ENCODE assay signal across 8 cellular contexts in genomic region chr10:92756233-92757065, GRCh38.
DNase-seq lines count a peak whose midpoint lies in the region; ATAC-seq and TF ChIP-seq lines count a peak whose summit lies in the region.

No MANE protein-coding gene starts in this region.

- H3K36me3 ChIP-seq in IMR-90 (ENCODE audit: control insufficient read depth, insufficient read depth, low read length) (no peaks in the 10 kb centered on the region), neutrophil (no peaks in the 10 kb centered on the region), SK-N-SH (replicated peaks in 1 of 2; ENCODE audit: control insufficient read depth in 1 of 2, insufficient read depth in 2 of 2, low read length in 1 of 2) (no peaks in the 10 kb centered on the region)

- no peaks in the 10 kb centered on the region for H3F3A ChIP-seq in SK-N-SH (replicated peaks; ENCODE audit: insufficient read depth)

- in situ Hi-C loops in IMR-90 (cut with MboI; ENCODE audit: low sequenced_read_pairs): no loop called here

- no peaks in the 10 kb centered on the region for H3K9me2 ChIP-seq in SK-N-SH

- H3K9me3 ChIP-seq in IMR-90 (ENCODE audit: control insufficient read depth, insufficient read depth, low read length) (no peaks in the 10 kb centered on the region), neutrophil (no peaks in the 10 kb centered on the region), SK-N-SH (no peaks in the 10 kb centered on the region)

- H3K9me1 ChIP-seq in IMR-90 (ENCODE audit: insufficient read depth, low read length): peaks cover 18% of the 10 kb centered on the region

- H2BK20ac ChIP-seq in IMR-90 (ENCODE audit: low read depth, low read length): peak overlapping the region; percentile 23

- peak overlapping the region; percentile 66; the same call in 1 of the 2 replicates for H3K27ac ChIP-seq in IMR-90 (ENCODE audit: insufficient read depth, low read length)
- H3K27ac ChIP-seq in caudate nucleus (ENCODE audit: low read depth, low read length): peak overlapping the region; percentile 32
- peak overlapping the region; percentile 86 for H3K27ac ChIP-seq in neutrophil
- no peak overlapping the region for H3K27ac ChIP-seq in SK-N-SH (ENCODE audit: low read depth in 2 of 2, low read length in 1 of 2)

- peaks cover 14% of the 10 kb centered on the region for H3K4me1 ChIP-seq in IMR-90 (ENCODE audit: control insufficient read depth, insufficient read depth, low read length)
- peaks cover 69 to 70% of the 10 kb centered on the region in 2 experiments for H3K4me1 ChIP-seq in neutrophil (ENCODE audit: control insufficient read depth in 1 of 2, insufficient read depth in 1 of 2, low read depth in 1 of 2, low read length in 1 of 2)
- H3K4me1 ChIP-seq in SK-N-SH (ENCODE audit: control insufficient read depth in 1 of 2, insufficient read depth in 2 of 2, low read depth in 1 of 2, low read length in 1 of 2): peaks cover 0 to 6% of the 10 kb centered on the region in 2 experiments; a peak in 1 of 4 replicates

- no peak overlapping the region for H2AK9ac ChIP-seq in IMR-90 (replicated peaks; ENCODE audit: low read depth, low read length, poor library complexity)

- peak overlapping the region; percentile 90 for H2AFZ ChIP-seq in IMR-90 (replicated peaks; ENCODE audit: low read length, poor library complexity)
- H2AFZ ChIP-seq in SK-N-SH (ENCODE audit: low read depth): no peak overlapping the region

- peak overlapping the region; percentile 69 to 82 for H4K8ac ChIP-seq in IMR-90 (ENCODE audit: low read depth in 2 of 2, low read length in 2 of 2)

- peak overlapping the region; percentile 72 for H2BK120ac ChIP-seq in IMR-90 (ENCODE audit: low read depth, low read length)

- peak overlapping the region; percentile 81 for H4K5ac ChIP-seq in IMR-90 (ENCODE audit: low read depth, low read length)

- H4K20me1 ChIP-seq in IMR-90 (ENCODE audit: insufficient read depth, low read length) (no peaks in the 10 kb centered on the region), SK-N-SH (ENCODE audit: insufficient read depth) (no peaks in the 10 kb centered on the region)

- no peak overlapping the region; the same call in 1 of the 2 replicates for H3K9ac ChIP-seq in IMR-90 (ENCODE audit: low read depth, low read length)
- H3K9ac ChIP-seq in SK-N-SH: no peak overlapping the region

- ATAC-seq in GM18499 (IDR thresholded peaks at IDR 0.05; ENCODE audit: insufficient read depth, unreplicated experiment): peak; percentile 86
- peak; percentile 84 for ATAC-seq in GM21717 (IDR thresholded peaks at IDR 0.05; ENCODE audit: unreplicated experiment)
- ATAC-seq in IMR-90 (ENCODE audit: low read depth): no peak

- no peaks in the 10 kb centered on the region for H3K79me2 ChIP-seq in SK-N-SH (ENCODE audit: insufficient read depth)

- BruUV-seq in IMR-90 (replicated peaks; lab: Mats Ljungman, UMichigan): no TSS peak

- intact Hi-C loops in IMR-90 (cut with micrococcal nuclease): no loop called here

- peak overlapping the region; percentile 73; the same call in 1 of the 2 replicates for H3K23ac ChIP-seq in IMR-90 (ENCODE audit: low read depth, low read length)

- H2BK15ac ChIP-seq in IMR-90 (ENCODE audit: low read depth, low read length): peak overlapping the region; percentile 28; the same call in 2 of the 3 replicates

- 100% methylated on average over 1 of the region's 9 CpGs; no CpG with 5 or more reads in 1 of the 2 experiments for WGBS in IMR-90 (ENCODE audit: extremely low coverage in 2 of 2, insufficient read length in 1 of 2), 2 experiments
- 82% methylated on average over 9 of the region's 9 CpGs for WGBS in SK-N-SH (ENCODE audit: low lambda C conversion rate)

- CTCF ChIA-PET in IMR-90 (lab: Yijun Ruan, JAX): interaction anchor here (1.1 kb wide), 1 partner anchor 16 kb away, joined by 3 read pairs; no protein-coding TSS in a partner anchor
- CTCF ChIA-PET in SK-N-SH (lab: Yijun Ruan, JAX): no interaction called here

- no peak for TF ChIP-seq CTCF in IMR-90 (conservative IDR thresholded peaks at IDR 0.05; ENCODE audit: low read depth, low read length)
- TF ChIP-seq CTCF in neutrophil (IDR thresholded peaks at IDR 0.05): no peak
- no peak for TF ChIP-seq CTCF in SK-N-SH (IDR thresholded peaks at IDR 0.05)

- H3K4me3 ChIP-seq in IMR-90 (ENCODE audit: insufficient read depth, low read depth, low read length): no peak overlapping the region
- peak overlapping the region; percentile 52 to 56 for H3K4me3 ChIP-seq in neutrophil (ENCODE audit: low read depth in 1 of 2, low read length in 1 of 2)
- no peak overlapping the region for H3K4me3 ChIP-seq in SK-N-SH (ENCODE audit: low read depth in 2 of 2, low read length in 1 of 2)

- H3K4me2 ChIP-seq in IMR-90 (ENCODE audit: low read depth, low read length): no peak overlapping the region
- H3K4me2 ChIP-seq in SK-N-SH: no peak overlapping the region

- POLR2A ChIA-PET in IMR-90 (lab: Charles Lee; ENCODE audit: unreplicated experiment): no interaction called here
- POLR2A ChIA-PET in SK-N-SH (lab: Yijun Ruan, JAX): no interaction called here

- DNase-seq in IMR-90 (peak; percentile 44), caudate nucleus (lab: John Stamatoyannopoulos, UW) (no peak), SK-N-SH (no peak), amygdala (lab: John Stamatoyannopoulos, UW) (no peak), NCI-H2227 treated with DMSO at 0.1 percent for 48 hours (lab: John Stamatoyannopoulos, UW) (no peak)

- H3K79me1 ChIP-seq in IMR-90 (ENCODE audit: low read depth in 1 of 2, low read length in 2 of 2): no peaks in the 10 kb centered on the region

- no peak for TF ChIP-seq POLR2A in IMR-90 (IDR thresholded peaks at IDR 0.05; ENCODE audit: low read depth, low read length)

- peak overlapping the region; percentile 60 for H3K4ac ChIP-seq in IMR-90 (ENCODE audit: low read depth, low read length)

- TF ChIP-seq EP300 in SK-N-SH (IDR thresholded peaks at IDR 0.05; ENCODE audit: borderline replicate concordance in 1 of 2, low read depth in 1 of 2, low read length in 1 of 2): no peak

- no peak overlapping the region for H3K56ac ChIP-seq in IMR-90 (ENCODE audit: extremely low read depth, insufficient read depth, low read length)

- no peaks in the 10 kb centered on the region for H3K27me3 ChIP-seq in IMR-90 (ENCODE audit: control insufficient read depth, insufficient read depth, low read length)
- H3K27me3 ChIP-seq in neutrophil: no peaks in the 10 kb centered on the region
- H3K27me3 ChIP-seq in SK-N-SH (ENCODE audit: insufficient read depth): no peaks in the 10 kb centered on the region

- peak overlapping the region; percentile 42 for H3K18ac ChIP-seq in IMR-90 (ENCODE audit: low read depth, low read length)

- TF ChIP-seq RAD21 in IMR-90 (IDR thresholded peaks at IDR 0.05; ENCODE audit: low read length) (no peak), SK-N-SH (IDR thresholded peaks at IDR 0.05; ENCODE audit: low read length) (no peak)

- peak overlapping the region; percentile 30 for H2BK5ac ChIP-seq in IMR-90 (ENCODE audit: low read depth, low read length, poor library complexity, severe bottlenecking)

- H3K14ac ChIP-seq in IMR-90 (replicated peaks; ENCODE audit: low read depth, low read length): peak overlapping the region; percentile 78

- H4K91ac ChIP-seq in IMR-90 (ENCODE audit: insufficient read depth, low read depth, low read length): peak overlapping the region; percentile 60

- H2AK5ac ChIP-seq in IMR-90 (ENCODE audit: low read depth, low read length): peak overlapping the region; percentile 78

- dilution Hi-C loops in IMR-90 (cut with HindIII; ENCODE audit: low sequenced_read_pairs, unreplicated experiment): no loop called here

TF ChIP-seq in IMR-90, 13 proteins besides CTCF, POLR2A, EP300 and RAD21 (continues in another document):
- TF ChIP-seq CEBPB (IDR thresholded peaks at IDR 0.05; ENCODE audit: low read depth, low read length) (no peak), MAZ (IDR thresholded peaks at IDR 0.05; ENCODE audit: borderline replicate concordance, low read depth, low read length) (no peak), FOS (IDR thresholded peaks at IDR 0.05; ENCODE audit: low read depth, low read length) (no peak), RCOR1 (IDR thresholded peaks at IDR 0.05; ENCODE audit: insufficient replicate concordance, low read length) (no peak), SMC3 (IDR thresholded peaks at IDR 0.05; ENCODE audit: low read depth, low read length) (no peak), NFE2L2 (IDR thresholded peaks at IDR 0.05; ENCODE audit: low read depth, low read length) (no peak), MAFK (IDR thresholded peaks at IDR 0.05; ENCODE audit: low read depth, low read length) (no peak)
- TF ChIP-seq, protein P1, sequence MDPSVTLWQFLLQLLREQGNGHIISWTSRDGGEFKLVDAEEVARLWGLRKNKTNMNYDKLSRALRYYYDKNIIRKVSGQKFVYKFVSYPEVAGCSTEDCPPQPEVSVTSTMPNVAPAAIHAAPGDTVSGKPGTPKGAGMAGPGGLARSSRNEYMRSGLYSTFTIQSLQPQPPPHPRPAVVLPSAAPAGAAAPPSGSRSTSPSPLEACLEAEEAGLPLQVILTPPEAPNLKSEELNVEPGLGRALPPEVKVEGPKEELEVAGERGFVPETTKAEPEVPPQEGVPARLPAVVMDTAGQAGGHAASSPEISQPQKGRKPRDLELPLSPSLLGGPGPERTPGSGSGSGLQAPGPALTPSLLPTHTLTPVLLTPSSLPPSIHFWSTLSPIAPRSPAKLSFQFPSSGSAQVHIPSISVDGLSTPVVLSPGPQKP (IDR thresholded peaks at IDR 0.05; ENCODE audit: borderline replicate concordance, low read depth, low read length): no peak

TF ChIP-seq in SK-N-SH, 30 proteins besides CTCF, POLR2A, EP300 and RAD21 (continues in another document):
- no peak for TF ChIP-seq REST (IDR thresholded peaks at IDR 0.05; ENCODE audit: low read depth, low read length)

Comparison
In these comparisons a context has a peak if more than half of its experiments do, and no peak if none do; other contexts are left out.
1. H3K27ac ChIP-seq: peak in IMR-90 (single experiment), caudate nucleus (single experiment) and neutrophil (single experiment); none in SK-N-SH (0 of 2).
2. H3K4me3 ChIP-seq: peak in neutrophil (2 of 2); none in IMR-90 (single experiment) and SK-N-SH (0 of 2).